ENCODE assay signal across 20 cellular contexts in genomic region chr3:14889943-14890342, GRCh38.
"Had no signal": no experiment of that assay in that cellular context is flagged by ENCODE, and none has a peak within 500 bp of the region (broad histone marks: within the 10 kb centered on the region; RNA-seq: fewer than 3 reads in every experiment).

No MANE protein-coding gene starts in this region.

- H3K4me3 Mint-ChIP-seq: activated CD4-positive, alpha-beta T cell treated with anti-CD3 and anti-CD28 coated beads for 36 hours; activated CD8-positive, alpha-beta memory T cell treated with anti-CD3 and anti-CD28 coated beads, Interleukin-2, amount 10 ng/mL, durations not matched to agents 7 days and 5 days; activated naive CD4-positive, alpha-beta T cell treated with anti-CD3 and anti-CD28 coated beads, Interleukin-2, amount 10 ng/mL, durations not matched to agents 7 days and 5 days; activated naive CD8-positive, alpha-beta T cell treated with anti-CD3 and anti-CD28 coated beads for 36 hours; activated T-cell treated with anti-CD3 and anti-CD28 coated beads, Interleukin-2, amount 50 U/mL, for 24 hours; activated T-helper 1 cell treated with anti-CD3 and anti-CD28 coated beads, Interleukin-12 subunit alpha, Interleukin-12 subunit beta, Interleukin-2, Interleukin-4 antibody, amounts not matched to agents 30 ng/mL and 10 ng/mL and 1 ng/mL, durations not matched to agents 14 hours and 24 hours and 36 hours had no signal

- H3K36me3 Mint-ChIP-seq: activated CD8-positive, alpha-beta memory T cell treated with anti-CD3 and anti-CD28 coated beads, Interleukin-2, amount 10 ng/mL, durations not matched to agents 7 days and 5 days; activated naive CD8-positive, alpha-beta T cell treated with anti-CD3 and anti-CD28 coated beads for 36 hours had no signal

- DNase-seq: activated CD4-positive, alpha-beta T cell treated with anti-CD3 and anti-CD28 coated beads for 36 hours; activated CD4-positive, CD25-positive, alpha-beta regulatory T cell; activated CD8-positive, alpha-beta memory T cell treated with anti-CD3 and anti-CD28 coated beads, Interleukin-2, amount 10 ng/mL, durations not matched to agents 7 days and 5 days; activated gamma-delta T cell treated with Interleukin-2 at 50 U/mL for 16 hours; activated naive CD4-positive, alpha-beta T cell treated with anti-CD3 and anti-CD28 coated beads, Interleukin-2, amount 10 ng/mL, durations not matched to agents 7 days and 5 days; activated naive CD8-positive, alpha-beta T cell treated with anti-CD3 and anti-CD28 coated beads for 36 hours; activated T-cell treated with anti-CD3 and anti-CD28 coated beads, Interleukin-2, amount 50 U/mL, for 24 hours; cerebellar nuclear complex; Karpas-422; MM.1S; NCI-H1105; NCI-H1436; NCI-H1694 treated with DMSO at 0.1 percent for 48 hours; NCI-H2029 treated with DMSO at 0.1 percent for 48 hours; NCI-H446; PC-3; SHP77 treated with DMSO at 0.1 percent for 48 hours; T1000 had no signal

- H3K27me3 Mint-ChIP-seq: activated naive CD8-positive, alpha-beta T cell treated with anti-CD3 and anti-CD28 coated beads for 36 hours; activated T-cell treated with anti-CD3 and anti-CD28 coated beads, Interleukin-2, amount 50 U/mL, for 24 hours had no signal

- H3K27ac Mint-ChIP-seq: activated CD4-positive, alpha-beta T cell treated with anti-CD3 and anti-CD28 coated beads for 36 hours; activated CD8-positive, alpha-beta memory T cell treated with anti-CD3 and anti-CD28 coated beads, Interleukin-2, amount 10 ng/mL, durations not matched to agents 7 days and 5 days; activated naive CD4-positive, alpha-beta T cell treated with anti-CD3 and anti-CD28 coated beads, Interleukin-2, amount 10 ng/mL, durations not matched to agents 7 days and 5 days; activated naive CD8-positive, alpha-beta T cell treated with anti-CD3 and anti-CD28 coated beads for 36 hours; activated T-cell treated with anti-CD3 and anti-CD28 coated beads, Interleukin-2, amount 50 U/mL, for 24 hours; activated T-helper 1 cell treated with anti-CD3 and anti-CD28 coated beads, Interleukin-12 subunit alpha, Interleukin-12 subunit beta, Interleukin-2, Interleukin-4 antibody, amounts not matched to agents 30 ng/mL and 10 ng/mL and 1 ng/mL, durations not matched to agents 14 hours and 24 hours and 36 hours had no signal

- ATAC-seq: PC-3 had no signal

- H3K9me3 Mint-ChIP-seq: activated naive CD4-positive, alpha-beta T cell treated with anti-CD3 and anti-CD28 coated beads, Interleukin-2, amount 10 ng/mL, durations not matched to agents 7 days and 5 days; activated naive CD8-positive, alpha-beta T cell treated with anti-CD3 and anti-CD28 coated beads for 36 hours; activated T-cell treated with anti-CD3 and anti-CD28 coated beads, Interleukin-2, amount 50 U/mL, for 24 hours; activated T-helper 1 cell treated with anti-CD3 and anti-CD28 coated beads, Interleukin-12 subunit alpha, Interleukin-12 subunit beta, Interleukin-2, Interleukin-4 antibody, amounts not matched to agents 30 ng/mL and 10 ng/mL and 1 ng/mL, durations not matched to agents 14 hours and 24 hours and 36 hours had no signal

- H3K27ac ChIP-seq: VCaP had no signal
